Comparison of ENCODE assay signal across 8 cellular contexts in genomic region chr21:25572895-25573310, GRCh38. TPM values are rescaled to one million over a fixed set of nuclear protein-coding genes. Genes with fewer than 3 reads are reported as not detected.
DNase-seq lines count a peak whose midpoint lies in the region; ATAC-seq and TF ChIP-seq lines count a peak whose summit lies in the region.

No MANE protein-coding gene starts in this region.

- H3K27ac Mint-ChIP-seq in activated CD8-positive, alpha-beta memory T cell treated with anti-CD3 and anti-CD28 coated beads, Interleukin-2, amount 10 ng/mL, durations not matched to agents 7 days and 5 days = peak overlapping the region; percentile 92
- H3K27ac Mint-ChIP-seq in activated CD4-positive, alpha-beta memory T cell treated with anti-CD3 and anti-CD28 coated beads, Interleukin-2, amount 10 ng/mL, durations not matched to agents 7 days and 5 days = peak overlapping the region; percentile 85

- no peak for TF ChIP-seq EP300 in esophagus muscularis mucosa (IDR thresholded peaks at IDR 0.05)

- intact Hi-C loops in esophagus muscularis mucosa (cut with DNase I) = no loop called here
- intact Hi-C loops in head of caudate nucleus (cut with DNase I) = no loop called here
- intact Hi-C loops in A673 (cut with micrococcal nuclease; ENCODE audit: unreplicated experiment) = no loop called here

- H3K27me3 ChIP-seq in esophagus muscularis mucosa (no peaks in the 10 kb centered on the region), A673 (replicated peaks; ENCODE audit: insufficient read depth, low read depth, low read length, poor library complexity) (no peaks in the 10 kb centered on the region)

- H3K9me3 ChIP-seq in esophagus muscularis mucosa = no peaks in the 10 kb centered on the region
- no peaks in the 10 kb centered on the region for H3K9me3 ChIP-seq in A673 (ENCODE audit: low read depth, low read length, poor library complexity, severe bottlenecking)

- no TSS peak for BruUV-seq in A673 (replicated peaks; lab: Mats Ljungman, UMichigan)

- H3K4me1 Mint-ChIP-seq in activated CD8-positive, alpha-beta memory T cell treated with anti-CD3 and anti-CD28 coated beads, Interleukin-2, amount 10 ng/mL, durations not matched to agents 7 days and 5 days = peaks cover 76% of the 10 kb centered on the region
- H3K4me1 Mint-ChIP-seq in activated CD4-positive, alpha-beta memory T cell treated with anti-CD3 and anti-CD28 coated beads, Interleukin-2, amount 10 ng/mL, durations not matched to agents 7 days and 5 days = peaks cover 73% of the 10 kb centered on the region

- TF ChIP-seq POLR2A in esophagus muscularis mucosa (IDR thresholded peaks at IDR 0.05; ENCODE audit: low read depth) = no peak

- CTCF ChIA-PET in activated CD8-positive, alpha-beta memory T cell treated with anti-CD3 and anti-CD28 coated beads, Interleukin-2, amount 10 ng/mL, durations not matched to agents 7 days and 5 days (lab: Charles Lee) = interaction anchor here (1.1 to 2.1 kb wide), 6 partner anchors 11 to 151 kb away, joined by 3 to 6 read pairs (median 3); no protein-coding TSS in a partner anchor
- CTCF ChIA-PET in activated CD4-positive, alpha-beta memory T cell treated with anti-CD3 and anti-CD28 coated beads, Interleukin-2, amount 10 ng/mL, durations not matched to agents 7 days and 5 days (lab: Charles Lee) = interaction anchor here (1.3 to 2.4 kb wide), 3 partner anchors 10 to 35 kb away, joined by 5 to 9 read pairs (median 6); no protein-coding TSS in a partner anchor
- CTCF ChIA-PET in A673 (lab: Charles Lee) = no interaction called here

- TF ChIP-seq CTCF in esophagus muscularis mucosa (IDR thresholded peaks at IDR 0.05) (no peak), A673 (conservative IDR thresholded peaks at IDR 0.05; ENCODE audit: low read depth, low read length) (no peak)

- H3K36me3 Mint-ChIP-seq in activated CD8-positive, alpha-beta memory T cell treated with anti-CD3 and anti-CD28 coated beads, Interleukin-2, amount 10 ng/mL, durations not matched to agents 7 days and 5 days = peaks cover 70% of the 10 kb centered on the region
- H3K36me3 Mint-ChIP-seq in activated CD4-positive, alpha-beta memory T cell treated with anti-CD3 and anti-CD28 coated beads, Interleukin-2, amount 10 ng/mL, durations not matched to agents 7 days and 5 days (ENCODE audit: low read depth) = peaks cover 54% of the 10 kb centered on the region

- H3K4me3 Mint-ChIP-seq in activated CD8-positive, alpha-beta memory T cell treated with anti-CD3 and anti-CD28 coated beads, Interleukin-2, amount 10 ng/mL, durations not matched to agents 7 days and 5 days = peak overlapping the region; percentile 64
- H3K4me3 Mint-ChIP-seq in activated CD4-positive, alpha-beta memory T cell treated with anti-CD3 and anti-CD28 coated beads, Interleukin-2, amount 10 ng/mL, durations not matched to agents 7 days and 5 days = peak overlapping the region; percentile 61

- H3K36me3 ChIP-seq in esophagus muscularis mucosa = peaks cover 0 to 22% (median 11%) of the 10 kb centered on the region in 4 donors
- no peaks in the 10 kb centered on the region for H3K36me3 ChIP-seq in A673 (ENCODE audit: insufficient read depth, low read length, poor library complexity, severe bottlenecking)

- no peaks in the 10 kb centered on the region for H3K27me3 Mint-ChIP-seq in activated CD8-positive, alpha-beta memory T cell treated with anti-CD3 and anti-CD28 coated beads, Interleukin-2, amount 10 ng/mL, durations not matched to agents 7 days and 5 days
- H3K27me3 Mint-ChIP-seq in activated CD4-positive, alpha-beta memory T cell treated with anti-CD3 and anti-CD28 coated beads, Interleukin-2, amount 10 ng/mL, durations not matched to agents 7 days and 5 days = no peaks in the 10 kb centered on the region

- no peak for DNase-seq in activated CD8-positive, alpha-beta memory T cell treated with anti-CD3 and anti-CD28 coated beads, Interleukin-2, amount 10 ng/mL, durations not matched to agents 7 days and 5 days
- DNase-seq in activated CD8-positive, alpha-beta memory T cell treated with anti-CD3 and anti-CD28 coated beads, Interleukin-2, amount 50 U/mL, for 48 hours = no peak
- DNase-seq in activated CD4-positive, alpha-beta memory T cell treated with anti-CD3 and anti-CD28 coated beads, Interleukin-2, amount 10 ng/mL, durations not matched to agents 7 days and 5 days = no peak
- no peak for DNase-seq in stimulated activated naive CD8-positive, alpha-beta T cell treated with anti-CD3 and anti-CD28 coated beads, Interleukin-15, Interleukin-2, amounts not matched to agents 100 U/mL and 50 U/mL, for 24 hours
- DNase-seq in esophagus muscularis mucosa (ENCODE audit: extremely low spot score) (no peak), head of caudate nucleus (no peak), A673 (ENCODE audit: low spot score) (no peak)

- no peaks in the 10 kb centered on the region for H3K9me3 Mint-ChIP-seq in activated CD8-positive, alpha-beta memory T cell treated with anti-CD3 and anti-CD28 coated beads, Interleukin-2, amount 10 ng/mL, durations not matched to agents 7 days and 5 days (ENCODE audit: low read depth)
- no peaks in the 10 kb centered on the region for H3K9me3 Mint-ChIP-seq in activated CD4-positive, alpha-beta memory T cell treated with anti-CD3 and anti-CD28 coated beads, Interleukin-2, amount 10 ng/mL, durations not matched to agents 7 days and 5 days

- H3K4me3 ChIP-seq in esophagus muscularis mucosa (no peak overlapping the region), A673 (ENCODE audit: low read depth, low read length, poor library complexity, severe bottlenecking) (no peak overlapping the region)

- peak; percentile 65 for ATAC-seq in activated CD8-positive, alpha-beta memory T cell treated with anti-CD3 and anti-CD28 coated beads, Interleukin-2, amount 10 ng/mL, durations not matched to agents 7 days and 5 days
- ATAC-seq in HG03108 (IDR thresholded peaks at IDR 0.05; ENCODE audit: unreplicated experiment) = peak; percentile 38
- peak; percentile 56 for ATAC-seq in stimulated activated naive CD8-positive, alpha-beta T cell treated with anti-CD3 and anti-CD28 coated beads, Interleukin-15, Interleukin-2, amounts not matched to agents 100 U/mL and 50 U/mL, for 24 hours

- POLR2A ChIA-PET in activated CD4-positive, alpha-beta memory T cell treated with anti-CD3 and anti-CD28 coated beads, Interleukin-2, amount 10 ng/mL, durations not matched to agents 7 days and 5 days (lab: Charles Lee) = interaction anchor here (0.6 to 12.0 kb wide), 10 partner anchors 10 to 185 kb away, joined by 3 to 112 read pairs (median 5); partner anchors contain the start of genes ATP5PF, GABPA and MRPL39
- POLR2A ChIA-PET in A673 (lab: Charles Lee; ENCODE audit: low non-redundant PET) = no interaction called here

- H3K27ac ChIP-seq in esophagus muscularis mucosa (replicated peaks in 1 of 4) (no peak overlapping the region), A673 (ENCODE audit: low read depth, low read length, poor library complexity, severe bottlenecking) (no peak overlapping the region)

- H3K4me1 ChIP-seq in esophagus muscularis mucosa (peaks cover 0 to 10% (median 8%) of the 10 kb centered on the region in 4 donors), A673 (ENCODE audit: insufficient read depth, low read length, poor library complexity, severe bottlenecking) (peaks cover 12% of the 10 kb centered on the region)

- 60% methylated on average over 2 of the region's 2 CpGs for WGBS in esophagus muscularis mucosa

RNA-seq across cellular contexts. Expression of gene MRPL39, which starts 34.4 kb away (rescaled TPM):
- 10 to 100 TPM; 43.5 to 44.8 TPM for total RNA-seq in activated CD8-positive, alpha-beta memory T cell treated with anti-CD3 and anti-CD28 coated beads, Interleukin-2, amount 10 ng/mL, durations not matched to agents 7 days and 5 days
- total RNA-seq in activated CD4-positive, alpha-beta memory T cell treated with anti-CD3 and anti-CD28 coated beads, Interleukin-2, amount 10 ng/mL, durations not matched to agents 7 days and 5 days = 10 to 100 TPM; 36.5 to 37.8 TPM
- total RNA-seq in esophagus muscularis mucosa (10 to 100 TPM; 22.0 to 31.8 (median 27.4) TPM), A673 (2021) (57.1 and 57.6 TPM in 2 replicates)
